Comparison of ENCODE assay signal across 34 cellular contexts in the genomic region with DNA sequence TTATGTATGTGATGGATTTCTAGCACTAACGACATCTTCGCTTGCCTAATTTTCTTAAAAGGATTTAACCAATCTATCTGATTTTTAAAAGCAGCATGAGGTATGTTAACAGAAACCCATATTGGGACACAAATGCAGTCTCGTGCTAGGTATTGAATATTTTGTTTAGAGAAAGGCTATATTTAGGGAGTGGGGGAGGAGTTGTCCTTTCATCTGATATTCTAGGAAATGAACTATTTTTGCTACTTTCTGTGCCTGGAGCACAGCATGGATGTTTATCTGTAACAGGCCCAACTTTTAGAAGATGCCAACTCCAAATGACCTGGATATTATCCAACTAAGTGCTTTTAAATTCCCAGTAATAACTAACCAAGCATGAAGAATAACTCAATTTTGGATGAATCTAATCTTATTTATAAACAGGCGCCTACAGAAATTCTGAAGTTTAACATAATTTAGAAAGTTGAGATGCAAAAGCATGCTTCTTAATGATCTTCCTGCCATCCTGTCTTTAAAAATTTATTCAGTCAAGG.
"Had no signal": no experiment of that assay in that cellular context is flagged by ENCODE, and none has a peak within 500 bp of the region (broad histone marks: within the 10 kb centered on the region; RNA-seq: fewer than 3 reads in every experiment).

No MANE protein-coding gene starts in this region.

- H3K36me3 ChIP-seq: MG63 had no signal

- DNase-seq: Karpas-422, Kasumi-1, MG63, MM.1S, MV-4-11, NCI-H1048, NCI-H1092, NCI-H1092 treated with DMSO at 0.1 percent for 48 hours, NCI-H1105, NCI-H1105 treated with DMSO at 0.1 percent for 48 hours, NCI-H1417, NCI-H1417 treated with DMSO at 0.1 percent for 48 hours, NCI-H1436, NCI-H1436 treated with DMSO at 0.1 percent for 48 hours, NCI-H146, NCI-H1694, NCI-H1694 treated with DMSO at 0.1 percent for 48 hours, NCI-H187, NCI-H187 treated with DMSO at 0.1 percent for 48 hours, NCI-H1930, NCI-H2029, NCI-H2029 treated with DMSO at 0.1 percent for 48 hours, NCI-H2081, NCI-H2081 treated with DMSO at 0.1 percent for 48 hours, NCI-H2107, NCI-H2171, NCI-H2171 treated with DMSO at 0.1 percent for 48 hours, NCI-H2227 treated with DMSO at 0.1 percent for 48 hours, NCI-H226, NCI-H345, NCI-H446, NCI-H446 treated with DMSO at 0.1 percent for 48 hours, NCI-H510A had no signal

- H3K4me2 ChIP-seq: KMS-11 had no signal

- H3K27ac ChIP-seq: KMS-11 had no signal

- H3K4me3 ChIP-seq: MG63 had no signal

- H3K9ac ChIP-seq: KMS-11 had no signal

- H3K9me3 ChIP-seq: MG63 had no signal

- H3K27me3 ChIP-seq: MG63 had no signal
